Comparison of ENCODE assay signal across 21 cellular contexts in genomic region chr1:170204121-170204520, GRCh38. TPM values are rescaled to one million over a fixed set of nuclear protein-coding genes. Genes with fewer than 3 reads are reported as not detected.
DNase-seq lines count a peak whose midpoint lies in the region; ATAC-seq, FAIRE-seq and TF ChIP-seq lines count a peak whose summit lies in the region.
"Had no signal": no experiment of that assay in that cellular context is flagged by ENCODE, and none has a peak within 500 bp of the region (broad histone marks: within the 10 kb centered on the region; RNA-seq: fewer than 3 reads in every experiment).

No MANE protein-coding gene starts in this region.

- ATAC-seq in GM19452 (IDR thresholded peaks at IDR 0.05; ENCODE audit: unreplicated experiment) = no peak
- ATAC-seq: Panc1 had no signal

- intact Hi-C loops in OCI-LY7 (cut with micrococcal nuclease; ENCODE audit: unreplicated experiment) = no loop called here

- TF ChIP-seq CTCF in D721Med (IDR thresholded peaks at IDR 0.05; ENCODE audit: insufficient read depth, missing control alignments) (no peak), SK-N-SH (IDR thresholded peaks at IDR 0.05) (no peak), fibroblast of pulmonary artery (IDR thresholded peaks at IDR 0.05; ENCODE audit: low read length, missing control alignments) (no peak), type B pancreatic cell (conservative IDR thresholded peaks at IDR 0.05) (no peak), OCI-LY7 (conservative IDR thresholded peaks at IDR 0.05; ENCODE audit: low read length) (no peak)

- peak; percentile 11 for FAIRE-seq in D721Med (lab: Jason Lieb, UNC)
- FAIRE-seq: G401.6, H1 had no signal

- H3K4me1 Mint-ChIP-seq in type B pancreatic cell (ENCODE audit: unreplicated experiment) = peaks cover 32% of the 10 kb centered on the region

- WGBS in SK-N-SH (ENCODE audit: low lambda C conversion rate) = 3% methylated on average over 3 of the region's 3 CpGs

- TF ChIP-seq RAD21 in SK-N-SH (IDR thresholded peaks at IDR 0.05; ENCODE audit: low read length) = no peak

- DNase-seq in D721Med (ENCODE audit: insufficient read length, low spot score) (no peak), SK-N-SH (no peak), fibroblast of pulmonary artery (ENCODE audit: low read depth) (peak; percentile 24), type B pancreatic cell (ENCODE audit: extremely low spot score, unreplicated experiment) (no peak), OCI-LY7 (ENCODE audit: low spot score) (no peak), SKM-1 (lab: John Stamatoyannopoulos, UW; ENCODE audit: unreplicated experiment) (no peak)
- DNase-seq: AML-193; Calu3; CD4-positive, alpha-beta T cell; DMS79; HFFc6; NCI-H1092 treated with DMSO at 0.1 percent for 48 hours; NCI-H1694; NCI-H2107; SHP77; SW 1271 had no signal

- H2AFZ ChIP-seq in SK-N-SH (ENCODE audit: low read depth) (peak overlapping the region; percentile 65; the same call in 1 of the 2 replicates), OCI-LY7 (ENCODE audit: low read length) (no peak overlapping the region)

- TF ChIP-seq EP300 in SK-N-SH (IDR thresholded peaks at IDR 0.05; ENCODE audit: borderline replicate concordance in 1 of 2, low read depth in 1 of 2, low read length in 1 of 2) = peak; percentile 40 to 62; a peak in 3 of 4 replicates

- H3K4me1 ChIP-seq in SK-N-SH (ENCODE audit: control insufficient read depth in 1 of 2, insufficient read depth in 2 of 2, low read depth in 1 of 2, low read length in 1 of 2) (peaks cover 0 to 4% of the 10 kb centered on the region in 2 experiments; a peak in 1 of 4 replicates), OCI-LY7 (ENCODE audit: insufficient read depth, low read length, poor library complexity, severe bottlenecking) (no peaks in the 10 kb centered on the region)

- no peaks in the 10 kb centered on the region for H3K9me2 ChIP-seq in SK-N-SH
- H3K9me2 ChIP-seq in OCI-LY7 (ENCODE audit: insufficient read depth, low read length) = no peaks in the 10 kb centered on the region

- H3K27me3 Mint-ChIP-seq in type B pancreatic cell = no peaks in the 10 kb centered on the region

- H3K27me3 ChIP-seq in SK-N-SH (ENCODE audit: insufficient read depth) = no peaks in the 10 kb centered on the region

- CTCF ChIA-PET in SK-N-SH (lab: Yijun Ruan, JAX) = no interaction called here
- CTCF ChIA-PET in OCI-LY7 (lab: Charles Lee; ENCODE audit: unreplicated experiment) = no interaction called here

- POLR2A ChIA-PET in SK-N-SH (lab: Yijun Ruan, JAX) (no interaction called here), OCI-LY7 (lab: Charles Lee) (interaction anchor here (0.7 kb wide), 1 partner anchor 982 kb away, joined by 3 read pairs; no protein-coding TSS in a partner anchor)

- H3K27ac ChIP-seq in SK-N-SH (ENCODE audit: low read depth in 2 of 2, low read length in 1 of 2) = peak overlapping the region; percentile 32 to 83; a peak in 3 of 4 replicates
- H3K27ac ChIP-seq in OCI-LY7 (ENCODE audit: low read depth, low read length, poor library complexity, severe bottlenecking) = no peak overlapping the region
- H3K27ac ChIP-seq: HL-60 had no signal

- no TSS peak for BruUV-seq in OCI-LY7 (replicated peaks; lab: Mats Ljungman, UMichigan)

- H3K4me3 ChIP-seq in SK-N-SH (ENCODE audit: low read depth in 2 of 2, low read length in 1 of 2) (no peak overlapping the region), fibroblast of pulmonary artery (replicated peaks; ENCODE audit: low read depth, low read length) (no peak overlapping the region), OCI-LY7 (ENCODE audit: low read depth, low read length, poor library complexity, severe bottlenecking) (no peak overlapping the region)

- H4K20me1 ChIP-seq in SK-N-SH (ENCODE audit: insufficient read depth) = no peaks in the 10 kb centered on the region
- H4K20me1 ChIP-seq in OCI-LY7 (ENCODE audit: insufficient read depth, low read length) = no peaks in the 10 kb centered on the region

- H3K36me3 ChIP-seq in SK-N-SH (replicated peaks in 1 of 2; ENCODE audit: control insufficient read depth in 1 of 2, insufficient read depth in 2 of 2, low read length in 1 of 2) (no peaks in the 10 kb centered on the region), OCI-LY7 (ENCODE audit: insufficient read depth, low read length) (no peaks in the 10 kb centered on the region)

- H3K27ac Mint-ChIP-seq in type B pancreatic cell = peak overlapping the region; percentile 14
- H3K27ac Mint-ChIP-seq: CD4-positive, alpha-beta T cell; HFFc6 had no signal

- H3F3A ChIP-seq in SK-N-SH (replicated peaks; ENCODE audit: insufficient read depth) = peaks cover 11% of the 10 kb centered on the region

- H3K79me2 ChIP-seq in SK-N-SH (ENCODE audit: insufficient read depth) (no peaks in the 10 kb centered on the region), OCI-LY7 (ENCODE audit: insufficient read depth, low read depth, low read length) (no peaks in the 10 kb centered on the region)

- peaks cover 4% of the 10 kb centered on the region for H3K36me3 Mint-ChIP-seq in type B pancreatic cell

- no peak overlapping the region for H3K4me3 Mint-ChIP-seq in type B pancreatic cell
- H3K4me3 Mint-ChIP-seq: CD4-positive, alpha-beta T cell; HFFc6 had no signal

- 0 out of 2 replicates have a peak overlapping the region, but pooled peaks have one; percentile 27 for H3K4me2 ChIP-seq in SK-N-SH
- H3K4me2 ChIP-seq in OCI-LY7 (ENCODE audit: low read length) = no peak overlapping the region

- peaks cover 4% of the 10 kb centered on the region for H3K9me3 Mint-ChIP-seq in type B pancreatic cell
- H3K9me3 Mint-ChIP-seq: CD4-positive, alpha-beta T cell had no signal

- no peaks in the 10 kb centered on the region for H3K9me3 ChIP-seq in SK-N-SH
- no peaks in the 10 kb centered on the region for H3K9me3 ChIP-seq in OCI-LY7 (ENCODE audit: low read length)

- H3K9ac ChIP-seq in SK-N-SH = no peak overlapping the region

TF ChIP-seq in SK-N-SH, 30 proteins besides CTCF, POLR2A, EP300 and RAD21:
- TF ChIP-seq TCF12 (IDR thresholded peaks at IDR 0.05) (peak; percentile 82), PBX3 (IDR thresholded peaks at IDR 0.05) (peak; percentile 68), NFIC (IDR thresholded peaks at IDR 0.05; ENCODE audit: borderline replicate concordance) (peak; percentile 15; the same call in 1 of the 2 replicates)
- TF ChIP-seq, protein P1, sequence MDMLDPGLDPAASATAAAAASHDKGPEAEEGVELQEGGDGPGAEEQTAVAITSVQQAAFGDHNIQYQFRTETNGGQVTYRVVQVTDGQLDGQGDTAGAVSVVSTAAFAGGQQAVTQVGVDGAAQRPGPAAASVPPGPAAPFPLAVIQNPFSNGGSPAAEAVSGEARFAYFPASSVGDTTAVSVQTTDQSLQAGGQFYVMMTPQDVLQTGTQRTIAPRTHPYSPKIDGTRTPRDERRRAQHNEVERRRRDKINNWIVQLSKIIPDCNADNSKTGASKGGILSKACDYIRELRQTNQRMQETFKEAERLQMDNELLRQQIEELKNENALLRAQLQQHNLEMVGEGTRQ (IDR thresholded peaks at IDR 0.05; ENCODE audit: borderline replicate concordance, low read depth, low read length) = no peak

RNA-seq across cellular contexts. Expression of gene NTMT2, which starts 58.4 kb away (rescaled TPM):
- polyA plus RNA-seq in SK-N-SH (2012; rRNA removed) = not detected in 2 replicates
- polyA plus RNA-seq in SK-N-SH (2012; cell fraction: cytosol; rRNA removed) = not detected in 2 replicates
- not detected in 2 replicates for polyA plus RNA-seq in SK-N-SH (2012; cell fraction: nucleus; rRNA removed)
- total RNA-seq in type B pancreatic cell (ENCODE audit: low replicate concordance) (not detected in 2 replicates), OCI-LY7 (2022) (not detected in 2 replicates)
- total RNA-seq in OCI-LY7 (2014; rRNA removed; shearing (Covaris generic)) = not detected in 2 replicates
- total RNA-seq: Calu3; CD4-positive, alpha-beta T cell; H1; HFFc6 had no signal
